In genomic region chrX:132821974-132822633, GRCh38 we compare ENCODE assay signal across 22 cellular contexts.
DNase-seq lines count a peak whose midpoint lies in the region; ATAC-seq and TF ChIP-seq lines count a peak whose summit lies in the region.
"Had no signal": no experiment of that assay in that cellular context is flagged by ENCODE, and none has a peak within 500 bp of the region (broad histone marks: within the 10 kb centered on the region; RNA-seq: fewer than 3 reads in every experiment).

No MANE protein-coding gene starts in this region.

- ATAC-seq in GM18907 (IDR thresholded peaks at IDR 0.05; ENCODE audit: unreplicated experiment), result peak; percentile 67
- ATAC-seq in HG02840 (IDR thresholded peaks at IDR 0.05; ENCODE audit: low FRiP score, unreplicated experiment), result peak; percentile 63
- no peak for ATAC-seq in left cardiac atrium
- ATAC-seq: activated T-cell treated with anti-CD3 and anti-CD28 coated beads, Interleukin-2, amount 50 U/mL, for 4 hours; gastrocnemius medialis; naive thymus-derived CD4-positive, alpha-beta T cell had no signal

- H2AFZ ChIP-seq in OCI-LY3 (ENCODE audit: low read depth, low read length), result 0 out of 2 replicates have a peak overlapping the region, but pooled peaks have one; percentile 39
- H2AFZ ChIP-seq: GM23248 had no signal

- no peak overlapping the region for H3K4me3 ChIP-seq in OCI-LY3 (ENCODE audit: low read length)
- H3K4me3 ChIP-seq: gastrocnemius medialis, GM23248, left ventricle myocardium inferior had no signal

- no peaks in the 10 kb centered on the region for H4K20me1 ChIP-seq in OCI-LY3 (ENCODE audit: insufficient read depth, low read length)

- H3K9me3 ChIP-seq in OCI-LY3 (ENCODE audit: insufficient read depth, low read length), result no peaks in the 10 kb centered on the region
- H3K9me3 ChIP-seq: gastrocnemius medialis, left ventricle myocardium inferior had no signal

- TF ChIP-seq CTCF in OCI-LY3 (IDR thresholded peaks at IDR 0.05; ENCODE audit: low read depth, low read length), result no peak

- H3K27ac ChIP-seq in OCI-LY3 (ENCODE audit: low read length), result no peak overlapping the region
- H3K27ac ChIP-seq: gastrocnemius medialis, GM23248, left ventricle myocardium inferior had no signal

- no peaks in the 10 kb centered on the region for H3K36me3 ChIP-seq in OCI-LY3 (replicated peaks; ENCODE audit: low read depth, low read length)
- H3K36me3 ChIP-seq: gastrocnemius medialis, left ventricle myocardium inferior had no signal

- H3K27me3 ChIP-seq in OCI-LY3 (ENCODE audit: low read depth, low read length), result no peaks in the 10 kb centered on the region
- H3K27me3 ChIP-seq: gastrocnemius medialis had no signal

- H3K4me2 ChIP-seq in OCI-LY3 (ENCODE audit: low read length), result no peak overlapping the region

- no peaks in the 10 kb centered on the region for H3K4me1 ChIP-seq in OCI-LY3 (ENCODE audit: low read length)
- H3K4me1 ChIP-seq: gastrocnemius medialis, left ventricle myocardium inferior had no signal

- intact Hi-C loops in left cardiac atrium (cut with DNase I), result no loop called here

- H3K79me2 ChIP-seq in OCI-LY3 (ENCODE audit: low read length), result no peaks in the 10 kb centered on the region

- DNase-seq in renal cortical epithelial cell (ENCODE audit: low read depth), result peak; percentile 27
- DNase-seq in activated naive CD4-positive, alpha-beta T cell treated with Interleukin-2 at 50 U/mL for 16 hours, result no peak
- no peak for DNase-seq in left cardiac atrium
- DNase-seq in T-helper 1 cell, result no peak
- no peak for DNase-seq in HuH-7.5 (ENCODE audit: low spot score)
- DNase-seq: activated CD4-positive, alpha-beta T cell treated with anti-CD3 and anti-CD28 coated beads for 48 hours; activated T-cell treated with anti-CD3 and anti-CD28 coated beads, Interleukin-2, amount 50 U/mL, for 4 hours; CD4-positive, alpha-beta memory T cell; dermis blood vessel endothelial cell; EL; gastrocnemius medialis; GM23248; hypothalamus; KG1; left ventricle myocardium inferior; naive thymus-derived CD4-positive, alpha-beta T cell; NCI-H1436; NCI-H2107; NCI-H446 had no signal

- H3K9ac ChIP-seq in OCI-LY3 (ENCODE audit: low read length), result no peak overlapping the region
- H3K9ac ChIP-seq: GM23248 had no signal

Comparison
In these comparisons a context has a peak if more than half of its experiments do, and no peak if none do; other contexts are left out.
1. ATAC-seq: peak in GM18907 (single experiment) and HG02840 (single experiment); none in left cardiac atrium (0 of 2).